ENCODE assay signal across 19 cellular contexts in genomic region chr18:79257480-79257879, GRCh38.
DNase-seq lines count a peak whose midpoint lies in the region; ATAC-seq and TF ChIP-seq lines count a peak whose summit lies in the region.
"Had no signal": no experiment of that assay in that cellular context is flagged by ENCODE, and none has a peak within 500 bp of the region (broad histone marks: within the 10 kb centered on the region; RNA-seq: fewer than 3 reads in every experiment).

No MANE protein-coding gene starts in this region.

- ATAC-seq in GM19452 (IDR thresholded peaks at IDR 0.05; ENCODE audit: unreplicated experiment): no peak
- no peak for ATAC-seq in activated T-helper 17 cell treated with anti-CD3 and anti-CD28 coated beads, Interleukin-2, amount 50 U/mL, for 72 hours (replicated peaks)
- ATAC-seq: GM12878 had no signal

- H3K79me2 ChIP-seq in Loucy (ENCODE audit: insufficient read depth, low read length): no peaks in the 10 kb centered on the region

- peaks cover 49% of the 10 kb centered on the region for H3K36me3 Mint-ChIP-seq in activated T-helper 17 cell treated with anti-CD3 and anti-CD28 coated beads, Interleukin-2, amount 50 U/mL, for 72 hours (ENCODE audit: low read depth)

- TF ChIP-seq POLR2A in esophagus muscularis mucosa (IDR thresholded peaks at IDR 0.05; ENCODE audit: low read depth): no peak

- H3K27me3 ChIP-seq in BLaER1 treated with 17β-estradiol and CSF1 and Interleukin-3, amounts not matched to agents 10 nM and 100 nM: no peaks in the 10 kb centered on the region
- no peaks in the 10 kb centered on the region for H3K27me3 ChIP-seq in Loucy (ENCODE audit: insufficient read depth, low read length, poor library complexity, severe bottlenecking)
- no peaks in the 10 kb centered on the region for H3K27me3 ChIP-seq in esophagus muscularis mucosa

- peaks cover 10 to 43% (median 14%) of the 10 kb centered on the region in 11 experiments; a peak in 17 of 22 replicates for H3K36me3 ChIP-seq in BLaER1 treated with 17β-estradiol and CSF1 and Interleukin-3, amounts not matched to agents 10 nM and 100 nM
- H3K36me3 ChIP-seq in Loucy (ENCODE audit: insufficient read depth, low read length): peaks cover 3% of the 10 kb centered on the region; the same call in 1 of the 2 replicates
- H3K36me3 ChIP-seq in esophagus muscularis mucosa: peaks cover 6 to 27% (median 15%) of the 10 kb centered on the region in 4 donors

- 82% methylated on average over 6 of the region's 6 CpGs for WGBS in esophagus muscularis mucosa

- H3K4me1 Mint-ChIP-seq in activated T-helper 17 cell treated with anti-CD3 and anti-CD28 coated beads, Interleukin-2, amount 50 U/mL, for 72 hours: peaks cover 5% of the 10 kb centered on the region

- no peak overlapping the region for H3K4me3 Mint-ChIP-seq in activated T-helper 17 cell treated with anti-CD3 and anti-CD28 coated beads, Interleukin-2, amount 50 U/mL, for 72 hours
- H3K4me3 Mint-ChIP-seq: B cell; CD4-positive, alpha-beta memory T cell; HFFc6 had no signal

- H3K9me3 Mint-ChIP-seq in activated T-helper 17 cell treated with anti-CD3 and anti-CD28 coated beads, Interleukin-2, amount 50 U/mL, for 72 hours: no peaks in the 10 kb centered on the region
- H3K9me3 Mint-ChIP-seq: CD4-positive, alpha-beta memory T cell; HFFc6 had no signal

- no peak for TF ChIP-seq EP300 in esophagus muscularis mucosa (IDR thresholded peaks at IDR 0.05)

- H3K27me3 Mint-ChIP-seq in activated T-helper 17 cell treated with anti-CD3 and anti-CD28 coated beads, Interleukin-2, amount 50 U/mL, for 72 hours: no peaks in the 10 kb centered on the region
- H3K27me3 Mint-ChIP-seq: B cell; CD4-positive, alpha-beta memory T cell had no signal

- intact Hi-C loops in esophagus muscularis mucosa (cut with DNase I): no loop called here

- peaks cover 40 to 56% (median 51%) of the 10 kb centered on the region in 10 experiments for H3K4me1 ChIP-seq in BLaER1 treated with 17β-estradiol and CSF1 and Interleukin-3, amounts not matched to agents 10 nM and 100 nM
- H3K4me1 ChIP-seq in Loucy (ENCODE audit: insufficient read depth, low read length, poor library complexity, severe bottlenecking): peaks cover 33% of the 10 kb centered on the region
- H3K4me1 ChIP-seq in esophagus muscularis mucosa: no peaks in the 10 kb centered on the region

- no peak overlapping the region for H3K27ac Mint-ChIP-seq in activated T-helper 17 cell treated with anti-CD3 and anti-CD28 coated beads, Interleukin-2, amount 50 U/mL, for 72 hours
- H3K27ac Mint-ChIP-seq: B cell; CD4-positive, alpha-beta memory T cell; HFFc6 had no signal

- no peak overlapping the region for H3K4me3 ChIP-seq in BLaER1 treated with 17β-estradiol and CSF1 and Interleukin-3, amounts not matched to agents 10 nM and 100 nM
- H3K4me3 ChIP-seq in Loucy (ENCODE audit: low read length, poor library complexity, severe bottlenecking) (no peak overlapping the region), esophagus muscularis mucosa (no peak overlapping the region)
- H3K4me3 ChIP-seq: GM12878 had no signal

- H3K27ac ChIP-seq in BLaER1 treated with 17β-estradiol and CSF1 and Interleukin-3, amounts not matched to agents 10 nM and 100 nM: no peak overlapping the region
- H3K27ac ChIP-seq in esophagus muscularis mucosa (replicated peaks in 1 of 4): no peak overlapping the region

- no peaks in the 10 kb centered on the region for H3K9me2 ChIP-seq in Loucy (replicated peaks; ENCODE audit: low read depth, low read length)

- peak overlapping the region in 10 of 11 experiments; percentile 6 to 71 (median 55); a peak in 16 of 22 replicates for H3K4me2 ChIP-seq in BLaER1 treated with 17β-estradiol and CSF1 and Interleukin-3, amounts not matched to agents 10 nM and 100 nM
- H3K4me2 ChIP-seq in Loucy (ENCODE audit: low read depth, low read length, poor library complexity, severe bottlenecking): peak overlapping the region; percentile 42

- no peak overlapping the region for H2AFZ ChIP-seq in Loucy (ENCODE audit: low read length)

- H3K9ac ChIP-seq in BLaER1 treated with 17β-estradiol and CSF1 and Interleukin-3, amounts not matched to agents 10 nM and 100 nM: peak overlapping the region in 1 of 11 experiments; percentile 9; a peak in 1 of 22 replicates
- H3K9ac ChIP-seq in Loucy (ENCODE audit: low read depth, low read length, poor library complexity, severe bottlenecking): no peak overlapping the region

- H3K9me3 ChIP-seq in BLaER1 treated with 17β-estradiol and CSF1 and Interleukin-3, amounts not matched to agents 10 nM and 100 nM (replicated peaks in 1 of 11): no peaks in the 10 kb centered on the region
- H3K9me3 ChIP-seq in Loucy (ENCODE audit: insufficient read depth, low read depth, low read length): no peaks in the 10 kb centered on the region
- no peaks in the 10 kb centered on the region for H3K9me3 ChIP-seq in esophagus muscularis mucosa

- H3F3A ChIP-seq in Loucy (ENCODE audit: low read depth): no peaks in the 10 kb centered on the region

- H4K20me1 ChIP-seq in BLaER1 treated with 17β-estradiol and CSF1 and Interleukin-3, amounts not matched to agents 10 nM and 100 nM: peaks cover 0 to 10% (median 0%) of the 10 kb centered on the region in 11 experiments; a peak in 7 of 22 replicates
- H4K20me1 ChIP-seq in Loucy (ENCODE audit: insufficient read depth, low read length, poor library complexity, severe bottlenecking): no peaks in the 10 kb centered on the region

- DNase-seq in esophagus muscularis mucosa (ENCODE audit: extremely low spot score) (peak; percentile 34), pons (ENCODE audit: low spot score) (peak; percentile 78), 8988T (no peak)
- no peak for DNase-seq in activated naive CD4-positive, alpha-beta T cell (lab: John Stamatoyannopoulos, UW)
- DNase-seq: Calu3; CD4-positive, alpha-beta memory T cell; HFFc6; Karpas-422; MM.1S; NCI-H1105; NCI-H1694; NCI-H446; NCI-H69 had no signal

- TF ChIP-seq CTCF in Loucy (conservative IDR thresholded peaks at IDR 0.05; ENCODE audit: low read length) (no peak), esophagus muscularis mucosa (IDR thresholded peaks at IDR 0.05) (no peak)

Comparison
In these comparisons a context has a peak if more than half of its experiments do, and no peak if none do; other contexts are left out.
1. DNase-seq: peak in esophagus muscularis mucosa (single experiment) and pons (single experiment); none in activated naive CD4-positive, alpha-beta T cell (0 of 4) and 8988T (single experiment).